In genomic region chr21:44870748-44871495, GRCh38 we compare ENCODE assay signal across 9 cellular contexts. TPM values are rescaled to one million over a fixed set of nuclear protein-coding genes. Genes with fewer than 3 reads are reported as not detected.
DNase-seq lines count a peak whose midpoint lies in the region; ATAC-seq and TF ChIP-seq lines count a peak whose summit lies in the region.
"Had no signal": no experiment of that assay in that cellular context is flagged by ENCODE, and none has a peak within 500 bp of the region (broad histone marks: within the 10 kb centered on the region; RNA-seq: fewer than 3 reads in every experiment).

No MANE protein-coding gene starts in this region.

- peak overlapping the region; percentile 90 for H3K4me3 Mint-ChIP-seq in activated T-cell treated with anti-CD3 and anti-CD28 coated beads, Interleukin-2, amount 50 U/mL, for 4 hours

- H3K9me3 ChIP-seq in upper lobe of right lung: no peaks in the 10 kb centered on the region

- TF ChIP-seq CTCF in upper lobe of right lung (IDR thresholded peaks at IDR 0.05): no peak

- H3K27ac ChIP-seq in caudate nucleus (ENCODE audit: low read depth, low read length) (peak overlapping the region; percentile 62), upper lobe of right lung (peak overlapping the region; percentile 97)

- DNase-seq in activated T-cell treated with anti-CD3 and anti-CD28 coated beads, Interleukin-2, amount 50 U/mL, for 4 hours: no peak
- no peak for DNase-seq in activated T-cell treated with anti-CD3 and anti-CD28 coated beads, Interleukin-2, amount 50 U/mL, for 1 hour
- peak in 1 of 61 donors; percentile 64 for DNase-seq in caudate nucleus (lab: John Stamatoyannopoulos, UW)
- DNase-seq in medulla oblongata (ENCODE audit: extremely low spot score): peak; percentile 59
- DNase-seq in upper lobe of right lung: peak; percentile 67
- DNase-seq in NCI-H2171 (lab: John Stamatoyannopoulos, UW): no peak
- no peak for DNase-seq in HuH-7 (ENCODE audit: low spot score)
- DNase-seq in T-helper 9 cell: no peak
- DNase-seq: DMS79 treated with DMSO at 0.1 percent for 48 hours had no signal

- H3K36me3 ChIP-seq in upper lobe of right lung: peaks cover 7% of the 10 kb centered on the region

- H3K4me1 ChIP-seq in upper lobe of right lung: peaks cover 62% of the 10 kb centered on the region

- no peaks in the 10 kb centered on the region for H3K27me3 Mint-ChIP-seq in activated T-cell treated with anti-CD3 and anti-CD28 coated beads, Interleukin-2, amount 50 U/mL, for 4 hours (ENCODE audit: low read depth)

- H3K36me3 Mint-ChIP-seq in activated T-cell treated with anti-CD3 and anti-CD28 coated beads, Interleukin-2, amount 50 U/mL, for 4 hours (ENCODE audit: insufficient read depth): peaks cover 6% of the 10 kb centered on the region

- intact Hi-C loops in upper lobe of right lung (cut with DNase I): no loop called here

- no peak for ATAC-seq in activated T-cell treated with anti-CD3 and anti-CD28 coated beads, Interleukin-2, amount 50 U/mL, for 4 hours
- no peak for ATAC-seq in upper lobe of right lung

- H3K27me3 ChIP-seq in upper lobe of right lung: no peaks in the 10 kb centered on the region

- no peaks in the 10 kb centered on the region for H3K9me3 Mint-ChIP-seq in activated T-cell treated with anti-CD3 and anti-CD28 coated beads, Interleukin-2, amount 50 U/mL, for 4 hours

- peak overlapping the region; percentile 76 for H3K4me3 ChIP-seq in upper lobe of right lung

- H3K4me1 Mint-ChIP-seq in activated T-cell treated with anti-CD3 and anti-CD28 coated beads, Interleukin-2, amount 50 U/mL, for 4 hours (ENCODE audit: low read depth): peaks cover 81% of the 10 kb centered on the region

RNA-seq across cellular contexts. Expression of gene PTTG1IP, which starts 2.6 kb away (rescaled TPM):
- 10 to 100 TPM; 33.8 to 37.6 (median 34.6) TPM for total RNA-seq in activated T-cell treated with anti-CD3 and anti-CD28 coated beads, Interleukin-2, amount 50 U/mL, for 4 hours
- 244 TPM for total RNA-seq in upper lobe of right lung

RNA-seq across cellular contexts. Expression of gene ITGB2, which starts 49.8 kb away (rescaled TPM):
- total RNA-seq in activated T-cell treated with anti-CD3 and anti-CD28 coated beads, Interleukin-2, amount 50 U/mL, for 4 hours: 100 to 1,000 TPM; 175 to 195 (median 180) TPM
- total RNA-seq in upper lobe of right lung: 370 TPM

RNA-seq across cellular contexts. Expression of gene SUMO3, which starts 53.1 kb away (rescaled TPM):
- 100 to 1,000 TPM in 1 of 3 donors, 10 to 100 TPM in 2; 87.0 to 107 (median 93.4) TPM for total RNA-seq in activated T-cell treated with anti-CD3 and anti-CD28 coated beads, Interleukin-2, amount 50 U/mL, for 4 hours
- total RNA-seq in upper lobe of right lung: 85.0 TPM

Comparison
In these comparisons a context has a peak if more than half of its experiments do, and no peak if none do; other contexts are left out.
1. DNase-seq: peak in medulla oblongata (single experiment) and upper lobe of right lung (single experiment); none in activated T-cell treated with anti-CD3 and anti-CD28 coated beads, Interleukin-2, amount 50 U/mL, for 4 hours (single experiment), activated T-cell treated with anti-CD3 and anti-CD28 coated beads, Interleukin-2, amount 50 U/mL, for 1 hour (single experiment), NCI-H2171 (single experiment), HuH-7 (single experiment) and T-helper 9 cell (single experiment).